Comparison of ENCODE assay signal across 3 cellular contexts in the genomic region with DNA sequence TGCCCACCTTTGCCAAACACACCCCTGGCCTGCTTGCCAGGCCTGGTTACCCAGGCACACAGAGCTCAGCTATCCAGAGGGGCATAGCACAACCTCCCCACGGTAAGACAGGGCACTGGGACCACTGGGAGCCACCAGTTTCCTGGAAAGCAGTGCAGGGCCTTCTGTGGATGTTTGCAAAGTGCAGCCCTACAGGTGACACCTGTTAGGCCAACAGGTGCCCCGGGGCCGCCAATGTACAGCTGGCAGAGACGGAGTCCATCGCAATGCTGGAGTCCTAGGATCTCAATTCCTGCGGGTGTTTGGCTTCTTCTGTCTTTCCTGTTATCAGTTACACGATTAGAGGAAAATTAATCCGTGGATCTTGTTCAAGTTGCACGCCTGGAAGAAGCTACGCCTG.
"Had no signal": no experiment of that assay in that cellular context is flagged by ENCODE, and none has a peak within 500 bp of the region (broad histone marks: within the 10 kb centered on the region; RNA-seq: fewer than 3 reads in every experiment).

No MANE protein-coding gene starts in this region.

- ATAC-seq: GM12878 had no signal

- H3K4me3 ChIP-seq: GM12878 had no signal

- DNase-seq: GDM1, GF-D8 had no signal
